Comparison of ENCODE assay signal across 8 cellular contexts in genomic region chr10:70540089-70540788, GRCh38.
DNase-seq lines count a peak whose midpoint lies in the region; ATAC-seq, FAIRE-seq and TF ChIP-seq lines count a peak whose summit lies in the region.

No MANE protein-coding gene starts in this region.

- DNase-seq in A549 (ENCODE audit: low read depth in 1 of 2, low spot score in 1 of 2) (peak; percentile 27 to 58), GM20000 (ENCODE audit: low spot score) (peak; percentile 74), right cardiac atrium (peak in 1 of 3 donors; percentile 76), thoracic aorta (ENCODE audit: low spot score) (no peak), NCI-H2081 treated with DMSO at 0.1 percent for 48 hours (lab: John Stamatoyannopoulos, UW) (no peak), HK-2 (ENCODE audit: unreplicated experiment) (no peak)
- peak; percentile 45 for DNase-seq in activated T-cell treated with anti-CD3 and anti-CD28 coated beads, Interleukin-2, amount 50 U/mL, for 24 hours

- H3K27ac ChIP-seq in A549 = no peak overlapping the region
- H3K27ac ChIP-seq in right cardiac atrium (ENCODE audit: low read length) = no peak overlapping the region
- no peak overlapping the region for H3K27ac ChIP-seq in thoracic aorta

- TF ChIP-seq CTCF in A549 (IDR thresholded peaks at IDR 0.05) (peak; percentile 60; the same call in 2 of the 3 replicates), GM20000 (IDR thresholded peaks at IDR 0.05; ENCODE audit: extremely low read depth, missing control alignments) (peak; percentile 58), thoracic aorta (IDR thresholded peaks at IDR 0.05) (peak; percentile 62)

- intact Hi-C loops in right cardiac atrium (cut with DNase I) = loop anchor here in 3 of 4 donors (1.0 to 5.0 kb wide), 2 partner anchors 78 to 79 kb away; no protein-coding TSS in a partner anchor

- 62% methylated on average over 14 of the region's 17 CpGs for WGBS in A549 (ENCODE audit: missing lambda C conversion rate)
- 69% methylated on average over 17 of the region's 17 CpGs for WGBS in right cardiac atrium

- H3K27me3 ChIP-seq in right cardiac atrium (ENCODE audit: control insufficient read depth, insufficient read depth) (no peaks in the 10 kb centered on the region), thoracic aorta (replicated peaks; ENCODE audit: insufficient read depth) (no peaks in the 10 kb centered on the region)

- TF ChIP-seq POLR2A in A549 (IDR thresholded peaks at IDR 0.05; ENCODE audit: low read length) = no peak

- peak; percentile 68 to 74 for TF ChIP-seq RAD21 in A549 (conservative IDR thresholded peaks at IDR 0.05 in 1 of 2, IDR thresholded peaks at IDR 0.05 in 1 of 2)

- no peaks in the 10 kb centered on the region for H3K4me1 ChIP-seq in A549
- no peaks in the 10 kb centered on the region for H3K4me1 ChIP-seq in right cardiac atrium (ENCODE audit: control insufficient read depth, insufficient read depth, low read length)
- no peaks in the 10 kb centered on the region for H3K4me1 ChIP-seq in thoracic aorta (ENCODE audit: control insufficient read depth in 1 of 2, low read depth in 2 of 2)

- no peaks in the 10 kb centered on the region for H3K9me3 ChIP-seq in A549
- H3K9me3 ChIP-seq in right cardiac atrium (ENCODE audit: control insufficient read depth, low read length) = no peaks in the 10 kb centered on the region
- H3K9me3 ChIP-seq in thoracic aorta = no peaks in the 10 kb centered on the region

- H3K4me3 ChIP-seq in A549 (no peak overlapping the region), right cardiac atrium (ENCODE audit: low read length) (no peak overlapping the region), thoracic aorta (no peak overlapping the region)

- no peak overlapping the region for H3K4me3 Mint-ChIP-seq in activated T-cell treated with anti-CD3 and anti-CD28 coated beads, Interleukin-2, amount 50 U/mL, for 24 hours

- no peak overlapping the region for H3K27ac Mint-ChIP-seq in activated T-cell treated with anti-CD3 and anti-CD28 coated beads, Interleukin-2, amount 50 U/mL, for 24 hours

- no peak for TF ChIP-seq EP300 in A549 (IDR thresholded peaks at IDR 0.05)

- no peaks in the 10 kb centered on the region for H3K27me3 Mint-ChIP-seq in activated T-cell treated with anti-CD3 and anti-CD28 coated beads, Interleukin-2, amount 50 U/mL, for 24 hours

- H3K4me2 ChIP-seq in A549 = no peak overlapping the region

- peak; percentile 55 to 85; a peak in 5 of 6 replicates for ATAC-seq in A549
- peak; percentile 25 to 34 for ATAC-seq in right cardiac atrium
- no peak for ATAC-seq in thoracic aorta (ENCODE audit: insufficient number of reproducible peaks, low FRiP score, low read depth)
- no peak for ATAC-seq in HG03354 (IDR thresholded peaks at IDR 0.05; ENCODE audit: poor library complexity, severe bottlenecking, unreplicated experiment)

- FAIRE-seq in A549 (lab: Jason Lieb, UNC) = no peak

- CTCF ChIA-PET in A549 (lab: Yijun Ruan, JAX) = interaction anchor here (0.6 to 26.8 kb wide), 16 partner anchors 10 to 340 kb away, joined by 3 to 376 read pairs (median 4); no protein-coding TSS in a partner anchor

- no peaks in the 10 kb centered on the region for H3K9me3 Mint-ChIP-seq in activated T-cell treated with anti-CD3 and anti-CD28 coated beads, Interleukin-2, amount 50 U/mL, for 24 hours

- POLR2A ChIA-PET in A549 (lab: Yijun Ruan, JAX) = no interaction called here

- no peaks in the 10 kb centered on the region for H3K4me1 Mint-ChIP-seq in activated T-cell treated with anti-CD3 and anti-CD28 coated beads, Interleukin-2, amount 50 U/mL, for 24 hours (ENCODE audit: low read depth)

- peaks cover 8% of the 10 kb centered on the region for H3K36me3 ChIP-seq in thoracic aorta

- no peaks in the 10 kb centered on the region for H3K36me3 Mint-ChIP-seq in activated T-cell treated with anti-CD3 and anti-CD28 coated beads, Interleukin-2, amount 50 U/mL, for 24 hours (ENCODE audit: low read depth)

TF ChIP-seq in A549, 52 proteins besides CTCF, POLR2A, EP300 and RAD21:
- TF ChIP-seq TFCP2L1 (CRISPR knock-in tag; IDR thresholded peaks at IDR 0.05) = no peak
- TF ChIP-seq BHLHE40 (IDR thresholded peaks at IDR 0.05; ENCODE audit: low read depth, low read length) = no peak
- TF ChIP-seq ZFP36 (IDR thresholded peaks at IDR 0.05; ENCODE audit: borderline replicate concordance, partially characterized antibody) = no peak
- peak; percentile 76 for TF ChIP-seq SMC3 (IDR thresholded peaks at IDR 0.05)
- no peak for TF ChIP-seq FOSB (CRISPR knock-in tag; IDR thresholded peaks at IDR 0.05)

Comparison
In these comparisons a context has a peak if more than half of its experiments do, and no peak if none do; other contexts are left out.
1. ATAC-seq: peak in A549 (2 of 2) and right cardiac atrium (2 of 2); none in thoracic aorta (single experiment) and HG03354 (single experiment).
2. DNase-seq: peak in A549 (2 of 2), GM20000 (single experiment) and activated T-cell treated with anti-CD3 and anti-CD28 coated beads, Interleukin-2, amount 50 U/mL, for 24 hours (single experiment); none in thoracic aorta (single experiment), NCI-H2081 treated with DMSO at 0.1 percent for 48 hours (single experiment) and HK-2 (single experiment).
3. Peak in every context shown above with its lines, with median percentiles within 50 percentile points of each other: CTCF ChIP-seq.